Comparison of ENCODE assay signal across 1 cellular context in the genomic region with DNA sequence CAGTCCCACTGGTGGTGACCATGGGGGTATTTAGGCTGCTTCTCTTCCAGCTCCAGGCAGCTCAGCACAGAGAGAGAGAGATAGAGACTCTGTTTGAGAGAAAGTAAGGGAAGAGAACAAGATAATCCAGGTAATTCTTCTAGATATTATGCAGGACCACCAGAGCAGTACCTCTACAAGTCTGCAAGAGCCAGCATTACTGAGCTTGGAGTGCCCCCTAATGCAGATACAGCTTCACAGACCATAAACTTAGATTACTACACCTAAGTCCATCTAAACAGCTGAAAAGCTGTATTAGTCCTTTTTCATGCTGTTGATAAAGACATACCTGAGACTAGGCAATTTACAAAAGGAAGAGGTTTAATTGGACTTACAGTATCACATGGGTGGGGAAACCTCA.
TF ChIP-seq lines count a peak whose summit lies in the region.

No MANE protein-coding gene starts in this region.

TF ChIP-seq in Ishikawa, 13 proteins besides CTCF, POLR2A, EP300 and RAD21 (continued from another document):
- TF ChIP-seq, protein P1, sequence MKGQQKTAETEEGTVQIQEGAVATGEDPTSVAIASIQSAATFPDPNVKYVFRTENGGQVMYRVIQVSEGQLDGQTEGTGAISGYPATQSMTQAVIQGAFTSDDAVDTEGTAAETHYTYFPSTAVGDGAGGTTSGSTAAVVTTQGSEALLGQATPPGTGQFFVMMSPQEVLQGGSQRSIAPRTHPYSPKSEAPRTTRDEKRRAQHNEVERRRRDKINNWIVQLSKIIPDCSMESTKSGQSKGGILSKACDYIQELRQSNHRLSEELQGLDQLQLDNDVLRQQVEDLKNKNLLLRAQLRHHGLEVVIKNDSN (IDR thresholded peaks at IDR 0.05): no peak
- TF ChIP-seq CEBPB (IDR thresholded peaks at IDR 0.05) (no peak), FOXM1 (IDR thresholded peaks at IDR 0.05; ENCODE audit: borderline replicate concordance, low read depth) (no peak), TAF1 (IDR thresholded peaks at IDR 0.05; ENCODE audit: low read depth) (no peak)
